15 cellular contexts compared by ENCODE assay signal in genomic region chr9:112046181-112046580, GRCh38.
A peak's percentile ranks its signal among the peaks of the same experiment; 100 is the strongest.
DNase-seq lines count a peak whose midpoint lies in the region; ATAC-seq and TF ChIP-seq lines count a peak whose summit lies in the region.
"Had no signal": no experiment of that assay in that cellular context is flagged by ENCODE, and none has a peak within 500 bp of the region (broad histone marks: within the 10 kb centered on the region; RNA-seq: fewer than 3 reads in every experiment).

No MANE protein-coding gene starts in this region.

- CTCF ChIA-PET in PC-9 (lab: Charles Lee) = no interaction called here

- peaks cover 38% of the 10 kb centered on the region for H3F3A ChIP-seq in PC-9 (ENCODE audit: insufficient read depth, low read depth)

- no peaks in the 10 kb centered on the region for H3K79me2 ChIP-seq in PC-9 (ENCODE audit: low read depth)

- BruUV-seq in PC-9 (replicated peaks; lab: Mats Ljungman, UMichigan) = no TSS peak

- H3K4me3 ChIP-seq in PC-9 (no peak overlapping the region), choroid plexus epithelial cell (ENCODE audit: low read depth, low read length) (no peak overlapping the region), coronary artery (no peak overlapping the region)
- H3K4me3 ChIP-seq: transverse colon had no signal

- H3K9me3 ChIP-seq in PC-9 (ENCODE audit: insufficient read depth, low read depth) = peaks cover 20% of the 10 kb centered on the region
- H3K9me3 ChIP-seq: BE2C, transverse colon had no signal

- peak overlapping the region; percentile 22 for H3K27ac ChIP-seq in PC-9
- no peak overlapping the region for H3K27ac ChIP-seq in coronary artery
- H3K27ac ChIP-seq: transverse colon had no signal

- H3K4me1 ChIP-seq in PC-9 (replicated peaks; ENCODE audit: insufficient read depth) = peaks cover 53% of the 10 kb centered on the region

- H3K36me3 ChIP-seq in PC-9 (ENCODE audit: low read depth) = no peaks in the 10 kb centered on the region
- H3K36me3 ChIP-seq: BE2C, transverse colon had no signal

- no peaks in the 10 kb centered on the region for H4K20me1 ChIP-seq in PC-9 (ENCODE audit: insufficient read depth)

- 0 out of 2 replicates have a peak overlapping the region, but pooled peaks have one; percentile 6 for H3K4me2 ChIP-seq in PC-9

- POLR2A ChIA-PET in PC-9 (lab: Charles Lee; ENCODE audit: unreplicated experiment) = no interaction called here

- DNase-seq in Caki2 (ENCODE audit: low read depth) (peak; percentile 83), PC-9 (peak in 1 of 2 experiments; percentile 70), choroid plexus epithelial cell (ENCODE audit: low read depth) (peak; percentile 73), kidney tubule cell (ENCODE audit: low spot score) (peak; percentile 89), hepatic stellate cell (ENCODE audit: low spot score) (no peak), NCI-H524 treated with DMSO at 0.1 percent for 48 hours (lab: John Stamatoyannopoulos, UW) (no peak), coronary artery (ENCODE audit: low spot score) (no peak)
- DNase-seq: activated CD4-positive, alpha-beta T cell treated with anti-CD3 and anti-CD28 coated beads, Interleukin-2, amount 50 U/mL, for 1 hour; amniotic stem cell; BE2C; DMS53; KG1; NCI-H526; transverse colon had no signal

- H2AFZ ChIP-seq in PC-9 = no peak overlapping the region

- TF ChIP-seq CTCF in PC-9 (conservative IDR thresholded peaks at IDR 0.05) (no peak), choroid plexus epithelial cell (conservative IDR thresholded peaks at IDR 0.05; ENCODE audit: low read depth, low read length) (no peak), coronary artery (IDR thresholded peaks at IDR 0.05) (no peak)

- no peak for ATAC-seq in HG03175 (IDR thresholded peaks at IDR 0.05; ENCODE audit: unreplicated experiment)

- intact Hi-C loops in PC-9 (cut with micrococcal nuclease; ENCODE audit: unreplicated experiment) = no loop called here

- no peaks in the 10 kb centered on the region for H3K27me3 ChIP-seq in PC-9 (ENCODE audit: insufficient read depth, low read depth)
- H3K27me3 ChIP-seq: BE2C, transverse colon had no signal

- in situ Hi-C loops in Caki2 (cut with HindIII; ENCODE audit: low pct_unique_long_range_greater_than_20kb, low sequenced_read_pairs) = no loop called here

- no peaks in the 10 kb centered on the region for H3K9me2 ChIP-seq in PC-9 (ENCODE audit: insufficient read depth)

Comparison
In these comparisons a context has a peak if more than half of its experiments do, and no peak if none do; other contexts are left out.
1. DNase-seq: peak in Caki2 (single experiment), choroid plexus epithelial cell (single experiment) and kidney tubule cell (single experiment); none in hepatic stellate cell (single experiment), NCI-H524 treated with DMSO at 0.1 percent for 48 hours (single experiment) and coronary artery (single experiment).